In the genomic region with DNA sequence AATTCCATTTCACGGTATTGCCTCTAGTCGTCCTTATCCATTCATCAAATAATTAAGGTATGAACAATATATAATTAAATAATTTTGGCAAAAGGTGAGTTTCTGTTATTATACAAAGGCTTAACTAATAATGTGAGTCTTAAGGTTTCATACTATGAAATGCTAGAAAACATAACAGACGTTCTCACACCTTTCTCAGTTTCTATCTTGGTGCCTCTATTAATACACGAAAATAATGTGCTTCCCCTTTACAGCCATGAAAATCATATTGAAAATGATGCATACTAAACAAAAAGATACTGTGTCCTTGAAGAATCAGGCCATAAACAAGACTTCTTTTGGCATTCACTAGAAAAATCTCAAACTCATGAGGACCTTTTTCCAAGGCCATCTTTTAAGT, we compare ENCODE assay signal across 19 cellular contexts. TPM values are rescaled to one million over a fixed set of nuclear protein-coding genes. Genes with fewer than 3 reads are reported as not detected.
"Had no signal": no experiment of that assay in that cellular context is flagged by ENCODE, and none has a peak within 500 bp of the region (broad histone marks: within the 10 kb centered on the region; RNA-seq: fewer than 3 reads in every experiment).

No MANE protein-coding gene starts in this region.

- H3K36me3 ChIP-seq: brain microvascular endothelial cell, esophagus squamous epithelium, neutrophil, thyroid gland, vagina had no signal

- H3K4me1 Mint-ChIP-seq: activated naive CD8-positive, alpha-beta T cell treated with anti-CD3 and anti-CD28 coated beads for 36 hours; central memory CD8-positive, alpha-beta T cell; memory B cell; naive thymus-derived CD4-positive, alpha-beta T cell; stimulated activated memory B cell treated with anti-CD40 and anti-IgM and Interleukin-4, amounts not matched to agents 10 μg/mL and 1 μg/mL and 100 μg/mL, for 72 hours had no signal

- H3K27me3 ChIP-seq: brain microvascular endothelial cell, esophagus squamous epithelium, neutrophil, thyroid gland, vagina had no signal

- H3K27ac Mint-ChIP-seq: activated naive CD8-positive, alpha-beta T cell treated with anti-CD3 and anti-CD28 coated beads for 36 hours; memory B cell; naive thymus-derived CD4-positive, alpha-beta T cell; stimulated activated memory B cell treated with anti-CD40 and anti-IgM and Interleukin-4, amounts not matched to agents 10 μg/mL and 1 μg/mL and 100 μg/mL, for 72 hours had no signal

- H3K9me3 Mint-ChIP-seq: activated naive CD8-positive, alpha-beta T cell treated with anti-CD3 and anti-CD28 coated beads for 36 hours; central memory CD8-positive, alpha-beta T cell; memory B cell; naive thymus-derived CD4-positive, alpha-beta T cell; stimulated activated memory B cell treated with anti-CD40 and anti-IgM and Interleukin-4, amounts not matched to agents 10 μg/mL and 1 μg/mL and 100 μg/mL, for 72 hours had no signal

- DNase-seq: activated CD4-positive, alpha-beta T cell treated with anti-CD3 and anti-CD28 coated beads, Interleukin-2, amount 50 U/mL, for 1 hour; activated CD4-positive, CD25-positive, alpha-beta regulatory T cell; activated CD8-positive, alpha-beta memory T cell treated with anti-CD3 and anti-CD28 coated beads for 24 hours; activated naive CD8-positive, alpha-beta T cell treated with anti-CD3 and anti-CD28 coated beads for 36 hours; brain microvascular endothelial cell; cortex of kidney; effector CD4-positive, alpha-beta T cell; esophagus squamous epithelium; hippocampal formation; left ventricle myocardium superior; mucosa of descending colon; naive thymus-derived CD4-positive, alpha-beta T cell; stimulated activated CD4-positive, alpha-beta T cell treated with anti-CD3 and anti-CD28 coated beads, Interleukin-2, amount 100 ng/mL, for 48 hours; thyroid gland had no signal

- H3K4me3 Mint-ChIP-seq: activated naive CD8-positive, alpha-beta T cell treated with anti-CD3 and anti-CD28 coated beads for 36 hours; central memory CD8-positive, alpha-beta T cell; memory B cell; naive thymus-derived CD4-positive, alpha-beta T cell; stimulated activated memory B cell treated with anti-CD40 and anti-IgM and Interleukin-4, amounts not matched to agents 10 μg/mL and 1 μg/mL and 100 μg/mL, for 72 hours had no signal

- ATAC-seq: left ventricle myocardium superior; mucosa of descending colon; naive thymus-derived CD4-positive, alpha-beta T cell; stimulated activated memory B cell treated with anti-CD40 and anti-IgM and Interleukin-4, amounts not matched to agents 10 μg/mL and 1 μg/mL and 100 μg/mL, for 72 hours had no signal

- H3K9me3 ChIP-seq: esophagus squamous epithelium, mucosa of descending colon, neutrophil, thyroid gland, vagina had no signal

- H3K4me3 ChIP-seq: esophagus squamous epithelium, mucosa of descending colon, thyroid gland, vagina had no signal

- H3K36me3 Mint-ChIP-seq: activated naive CD8-positive, alpha-beta T cell treated with anti-CD3 and anti-CD28 coated beads for 36 hours; memory B cell; naive thymus-derived CD4-positive, alpha-beta T cell; stimulated activated memory B cell treated with anti-CD40 and anti-IgM and Interleukin-4, amounts not matched to agents 10 μg/mL and 1 μg/mL and 100 μg/mL, for 72 hours had no signal

- H3K27ac ChIP-seq: brain microvascular endothelial cell, neutrophil, thyroid gland, vagina had no signal

RNA-seq across cellular contexts. Expression of gene CAV2, which starts 54.1 kb away (rescaled TPM):
- total RNA-seq: activated naive CD8-positive, alpha-beta T cell treated with anti-CD3 and anti-CD28 coated beads for 36 hours had no signal
